8 cellular contexts compared by ENCODE assay signal in genomic region chr3:112582242-112582874, GRCh38. TPM values are rescaled to one million over a fixed set of nuclear protein-coding genes. Genes with fewer than 3 reads are reported as not detected.
DNase-seq lines count a peak whose midpoint lies in the region; FAIRE-seq and TF ChIP-seq lines count a peak whose summit lies in the region.

No MANE protein-coding gene starts in this region.

- H3K79me2 ChIP-seq in GM23248 (ENCODE audit: insufficient read depth), result peaks cover 8% of the 10 kb centered on the region

- no peaks in the 10 kb centered on the region for H3K9me2 ChIP-seq in GM23248 (ENCODE audit: insufficient read depth)

- WGBS in GM23248 (ENCODE audit: low coverage in 1 of 2, low lambda C conversion rate in 2 of 2, missing lambda C conversion rate in 2 of 2), 2 experiments, result 50 to 51% methylated on average over 2 of the region's 2 CpGs
- WGBS in thyroid gland, 2 donors, result 63 to 67% methylated on average over 2 of the region's 2 CpGs

- peak; percentile 40 for DNase-seq in Calu3
- peak; percentile 78 for DNase-seq in GM23248
- DNase-seq in NCI-H69 (lab: John Stamatoyannopoulos, UW), result peak; percentile 47
- DNase-seq in activated T-helper 2 cell treated with anti-CD3 and anti-CD28 coated beads, Interferon-gamma antibody, Interleukin-2, Interleukin-4, amounts not matched to agents 10 μg/mL and 5 μg/mL and 100 μg/mL, durations not matched to agents 14 hours and 24 hours and 36 hours (ENCODE audit: low spot score), result peak; percentile 21
- DNase-seq in kidney, result no peak
- peak; percentile 15 to 49 for DNase-seq in thyroid gland
- DNase-seq in islet precursor cell, result no peak
- DNase-seq in HuH-7 (ENCODE audit: low spot score), result no peak

- peak; percentile 93 for FAIRE-seq in kidney (lab: Jason Lieb, UNC)

- H3K27me3 ChIP-seq in GM23248 (replicated peaks; ENCODE audit: insufficient read depth) (no peaks in the 10 kb centered on the region), thyroid gland (no peaks in the 10 kb centered on the region)

- no peak overlapping the region for H3K27ac ChIP-seq in GM23248
- H3K27ac ChIP-seq in kidney (ENCODE audit: low read depth in 2 of 2, low read length in 2 of 2), result no peak overlapping the region
- H3K27ac ChIP-seq in thyroid gland, result no peak overlapping the region

- intact Hi-C loops in Calu3 (cut with micrococcal nuclease; ENCODE audit: unreplicated experiment) (loop anchor here (1.0 to 10.0 kb wide), 5 partner anchors 60 to 397 kb away; no protein-coding TSS in a partner anchor), kidney (cut with DNase I) (no loop called here), thyroid gland (cut with DNase I) (loop anchor here (5.0 to 10.0 kb wide), 3 partner anchors 60 to 392 kb away; partner anchors contain the start of genes CCDC80 and CD200R1)
- intact Hi-C loops in activated T-helper 2 cell treated with anti-CD3 and anti-CD28 coated beads, Interferon-gamma antibody, Interleukin-2, Interleukin-4, amounts not matched to agents 10 μg/mL and 5 μg/mL and 100 μg/mL, durations not matched to agents 14 hours and 24 hours and 36 hours (cut with micrococcal nuclease), result loop anchor here (2.0 to 5.0 kb wide), 3 partner anchors 60 to 390 kb away; no protein-coding TSS in a partner anchor

- no peaks in the 10 kb centered on the region for H3K36me3 Mint-ChIP-seq in Calu3 (ENCODE audit: insufficient read depth, unreplicated experiment)
- H3K36me3 Mint-ChIP-seq in activated T-helper 2 cell treated with anti-CD3 and anti-CD28 coated beads, Interferon-gamma antibody, Interleukin-2, Interleukin-4, amounts not matched to agents 10 μg/mL and 5 μg/mL and 100 μg/mL, durations not matched to agents 14 hours and 24 hours and 36 hours (ENCODE audit: low read depth), result peaks cover 35% of the 10 kb centered on the region

- H3K9me3 Mint-ChIP-seq in Calu3 (ENCODE audit: low read depth, unreplicated experiment), result no peaks in the 10 kb centered on the region
- H3K9me3 Mint-ChIP-seq in activated T-helper 2 cell treated with anti-CD3 and anti-CD28 coated beads, Interferon-gamma antibody, Interleukin-2, Interleukin-4, amounts not matched to agents 10 μg/mL and 5 μg/mL and 100 μg/mL, durations not matched to agents 14 hours and 24 hours and 36 hours, result no peaks in the 10 kb centered on the region

- H4K20me1 ChIP-seq in GM23248 (ENCODE audit: insufficient read depth), result no peaks in the 10 kb centered on the region

- H3K4me3 ChIP-seq in GM23248, result no peak overlapping the region
- no peak overlapping the region for H3K4me3 ChIP-seq in kidney (ENCODE audit: low read length in 2 of 2)
- no peak overlapping the region for H3K4me3 ChIP-seq in thyroid gland (replicated peaks in 1 of 3)

- CTCF ChIA-PET in Calu3 (lab: Charles Lee), result interaction anchor here (0.6 to 0.9 kb wide), 3 partner anchors 9 to 59 kb away, joined by 3 to 4 read pairs (median 3); partner anchors contain the start of gene CCDC80

- H3K9ac ChIP-seq in GM23248 (no peak overlapping the region), kidney (ENCODE audit: low read length in 2 of 2) (no peak overlapping the region)

- peaks cover 25% of the 10 kb centered on the region for H3F3A ChIP-seq in GM23248 (ENCODE audit: insufficient read depth)

- H3K36me3 ChIP-seq in GM23248 (ENCODE audit: low read depth) (peaks cover 17% of the 10 kb centered on the region), kidney (ENCODE audit: control insufficient read depth in 1 of 2, insufficient read depth in 2 of 2, low read length in 2 of 2) (peaks cover 9 to 20% of the 10 kb centered on the region in 2 donors), thyroid gland (peaks cover 13% of the 10 kb centered on the region in 2 donors)

- no peak overlapping the region for H3K27ac Mint-ChIP-seq in Calu3 (ENCODE audit: unreplicated experiment)
- no peak overlapping the region for H3K27ac Mint-ChIP-seq in activated T-helper 2 cell treated with anti-CD3 and anti-CD28 coated beads, Interferon-gamma antibody, Interleukin-2, Interleukin-4, amounts not matched to agents 10 μg/mL and 5 μg/mL and 100 μg/mL, durations not matched to agents 14 hours and 24 hours and 36 hours

- H3K4me1 ChIP-seq in GM23248 (ENCODE audit: insufficient read depth) (peaks cover 29% of the 10 kb centered on the region), kidney (ENCODE audit: control insufficient read depth in 1 of 2, insufficient read depth in 1 of 2, low read depth in 1 of 2, low read length in 2 of 2) (no peaks in the 10 kb centered on the region), thyroid gland (no peaks in the 10 kb centered on the region)

- in situ Hi-C loops in GM23248 (cut with MboI), result loop anchor here (10.0 kb wide), 1 partner anchor 402 kb away; no protein-coding TSS in a partner anchor

- H3K4me3 Mint-ChIP-seq in Calu3 (ENCODE audit: low read depth, unreplicated experiment), result no peak overlapping the region
- no peak overlapping the region for H3K4me3 Mint-ChIP-seq in activated T-helper 2 cell treated with anti-CD3 and anti-CD28 coated beads, Interferon-gamma antibody, Interleukin-2, Interleukin-4, amounts not matched to agents 10 μg/mL and 5 μg/mL and 100 μg/mL, durations not matched to agents 14 hours and 24 hours and 36 hours (ENCODE audit: low read depth)

- no peak overlapping the region for H2AFZ ChIP-seq in GM23248

- TF ChIP-seq POLR2A in thyroid gland (IDR thresholded peaks at IDR 0.05), result no peak

- H3K4me1 Mint-ChIP-seq in Calu3 (ENCODE audit: low read depth, unreplicated experiment), result no peaks in the 10 kb centered on the region
- H3K4me1 Mint-ChIP-seq in activated T-helper 2 cell treated with anti-CD3 and anti-CD28 coated beads, Interferon-gamma antibody, Interleukin-2, Interleukin-4, amounts not matched to agents 10 μg/mL and 5 μg/mL and 100 μg/mL, durations not matched to agents 14 hours and 24 hours and 36 hours (ENCODE audit: low read depth), result peaks cover 10% of the 10 kb centered on the region

- no peaks in the 10 kb centered on the region for H3K27me3 Mint-ChIP-seq in Calu3 (ENCODE audit: unreplicated experiment)
- H3K27me3 Mint-ChIP-seq in activated T-helper 2 cell treated with anti-CD3 and anti-CD28 coated beads, Interferon-gamma antibody, Interleukin-2, Interleukin-4, amounts not matched to agents 10 μg/mL and 5 μg/mL and 100 μg/mL, durations not matched to agents 14 hours and 24 hours and 36 hours (ENCODE audit: low read depth), result no peaks in the 10 kb centered on the region

- H3K9me3 ChIP-seq in GM23248 (ENCODE audit: low read depth), result no peaks in the 10 kb centered on the region
- no peaks in the 10 kb centered on the region for H3K9me3 ChIP-seq in kidney (ENCODE audit: control insufficient read depth in 1 of 2, low read length in 2 of 2)
- no peaks in the 10 kb centered on the region for H3K9me3 ChIP-seq in thyroid gland

- TF ChIP-seq CTCF in Calu3 (IDR thresholded peaks at IDR 0.05; ENCODE audit: unreplicated experiment), result peak; percentile 20
- peak; percentile 53 for TF ChIP-seq CTCF in kidney (IDR thresholded peaks at IDR 0.05; ENCODE audit: borderline replicate concordance, extremely low read depth, insufficient read depth)
- TF ChIP-seq CTCF in thyroid gland (IDR thresholded peaks at IDR 0.05), result peak; percentile 39 to 80 (median 62)

- H3K4me2 ChIP-seq in GM23248 (ENCODE audit: unreplicated experiment), result no peak overlapping the region

- no TSS peak for BruUV-seq in Calu3 (replicated peaks; lab: Mats Ljungman, UMichigan)

RNA-seq across cellular contexts. Expression of gene SLC35A5, which starts 20.5 kb away (rescaled TPM):
- total RNA-seq in Calu3 (2022) (18.9 and 21.7 TPM in 2 replicates), kidney (38.6 TPM), thyroid gland (10 to 100 TPM; 39.5 to 66.1 (median 60.8) TPM)
- total RNA-seq in GM23248 (2014; rRNA removed; shearing (Covaris generic)), result 53.0 and 56.4 TPM in 2 replicates
- polyA plus RNA-seq in GM23248 (2016; fragmentation: Nextera tagmentation; extraction: Ambion mirVana) (48.5 and 48.6 TPM in 2 replicates), kidney (ENCODE audit: insufficient read depth, low read depth, low replicate concordance) (22.5 TPM)
- 12.6 and 17.8 TPM in 2 replicates for total RNA-seq in activated T-helper 2 cell treated with anti-CD3 and anti-CD28 coated beads, Interferon-gamma antibody, Interleukin-2, Interleukin-4, amounts not matched to agents 10 μg/mL and 5 μg/mL and 100 μg/mL, durations not matched to agents 14 hours and 24 hours and 36 hours

RNA-seq across cellular contexts. Expression of gene ATG3, which starts 20.6 kb away (rescaled TPM):
- 54.6 and 57.9 TPM in 2 replicates for total RNA-seq in Calu3 (2022)
- 44.0 and 58.6 TPM in 2 replicates for total RNA-seq in GM23248 (2014; rRNA removed; shearing (Covaris generic))
- polyA plus RNA-seq in GM23248 (2016; fragmentation: Nextera tagmentation; extraction: Ambion mirVana), result 69.8 and 70.6 TPM in 2 replicates
- total RNA-seq in activated T-helper 2 cell treated with anti-CD3 and anti-CD28 coated beads, Interferon-gamma antibody, Interleukin-2, Interleukin-4, amounts not matched to agents 10 μg/mL and 5 μg/mL and 100 μg/mL, durations not matched to agents 14 hours and 24 hours and 36 hours, result 61.1 and 61.6 TPM in 2 replicates
- 57.0 TPM for total RNA-seq in kidney
- polyA plus RNA-seq in kidney (ENCODE audit: insufficient read depth, low read depth, low replicate concordance), result 62.7 TPM
- total RNA-seq in thyroid gland, result 100 to 1,000 TPM in 1 of 4 donors, 10 to 100 TPM in 3; 68.5 to 117 (median 80.9) TPM

RNA-seq across cellular contexts. Expression of gene CCDC80, which starts 58.6 kb away (rescaled TPM):
- total RNA-seq in Calu3 (2022) (0.39 and 1.1 TPM in 2 replicates), kidney (57.5 TPM), thyroid gland (100 to 1,000 TPM in 1 of 4 donors, 10 to 100 TPM in 3; 41.5 to 100 (median 63.7) TPM)
- 1,174 and 1,238 TPM in 2 replicates for total RNA-seq in GM23248 (2014; rRNA removed; shearing (Covaris generic))
- polyA plus RNA-seq in GM23248 (2016; fragmentation: Nextera tagmentation; extraction: Ambion mirVana) (2,200 and 2,264 TPM in 2 replicates), kidney (ENCODE audit: insufficient read depth, low read depth, low replicate concordance) (12.0 TPM)
- not detected in 2 replicates for total RNA-seq in activated T-helper 2 cell treated with anti-CD3 and anti-CD28 coated beads, Interferon-gamma antibody, Interleukin-2, Interleukin-4, amounts not matched to agents 10 μg/mL and 5 μg/mL and 100 μg/mL, durations not matched to agents 14 hours and 24 hours and 36 hours

Comparison
In these comparisons a context has a peak if more than half of its experiments do, and no peak if none do; other contexts are left out.
1. DNase-seq: peak in Calu3 (single experiment), GM23248 (single experiment), NCI-H69 (single experiment), activated T-helper 2 cell treated with anti-CD3 and anti-CD28 coated beads, Interferon-gamma antibody, Interleukin-2, Interleukin-4, amounts not matched to agents 10 μg/mL and 5 μg/mL and 100 μg/mL, durations not matched to agents 14 hours and 24 hours and 36 hours (single experiment) and thyroid gland (2 of 2); none in kidney (single experiment), islet precursor cell (single experiment) and HuH-7 (single experiment).
2. RNA of gene CCDC80, which starts 58.6 kb away (total RNA-seq): 1,174 to 1,238 TPM in GM23248, 41.5 to 100 TPM in thyroid gland and 57.5 TPM in kidney (single experiment); 0.39 to 1.1 TPM in Calu3 and not detected in activated T-helper 2 cell treated with anti-CD3 and anti-CD28 coated beads, Interferon-gamma antibody, Interleukin-2, Interleukin-4, amounts not matched to agents 10 μg/mL and 5 μg/mL and 100 μg/mL, durations not matched to agents 14 hours and 24 hours and 36 hours; every median in the first group is over 10 times any median in the second.
3. Peak in every context shown above with its lines, with median percentiles within 50 percentile points of each other: CTCF ChIP-seq.